19 cellular contexts compared by ENCODE assay signal in genomic region chr6:16396497-16397319, GRCh38.
"Had no signal": no experiment of that assay in that cellular context is flagged by ENCODE, and none has a peak within 500 bp of the region (broad histone marks: within the 10 kb centered on the region; RNA-seq: fewer than 3 reads in every experiment).

No MANE protein-coding gene starts in this region.

- H3K36me3 Mint-ChIP-seq: WTC11 had no signal

- H3K27me3 Mint-ChIP-seq: memory B cell; naive thymus-derived CD8-positive, alpha-beta T cell; T-helper 17 cell had no signal

- ATAC-seq: body of pancreas; mucosa of descending colon; naive thymus-derived CD8-positive, alpha-beta T cell; T-helper 17 cell; WTC11 had no signal

- H3K9me3 Mint-ChIP-seq: memory B cell; naive thymus-derived CD8-positive, alpha-beta T cell had no signal

- H3K4me2 ChIP-seq: hepatocyte had no signal

- H3K27ac Mint-ChIP-seq: memory B cell; naive thymus-derived CD8-positive, alpha-beta T cell; T-helper 17 cell; WTC11 had no signal

- H3K4me3 Mint-ChIP-seq: memory B cell; naive thymus-derived CD8-positive, alpha-beta T cell; T-helper 17 cell; WTC11 had no signal

- DNase-seq: activated naive CD4-positive, alpha-beta T cell treated with anti-CD3 and anti-CD28 coated beads, Interleukin-2, amount 50 U/mL, for 16 hours; amniotic stem cell; body of pancreas; central memory CD4-positive, alpha-beta T cell; kidney; left ventricle myocardium inferior; mucosa of descending colon; naive thymus-derived CD8-positive, alpha-beta T cell; stimulated activated CD4-positive, alpha-beta T cell treated with anti-CD3 and anti-CD28 coated beads, Interleukin-4, amount 100 ng/mL, for 1 hour; stimulated activated naive CD4-positive, alpha-beta T cell; T-helper 17 cell; transverse colon had no signal

- H3K4me1 Mint-ChIP-seq: memory B cell, T-helper 17 cell, WTC11 had no signal

- H3K9me3 ChIP-seq: body of pancreas, esophagus muscularis mucosa, left ventricle myocardium inferior, mucosa of descending colon, neutrophil, transverse colon, vagina had no signal

- H3K27me3 ChIP-seq: body of pancreas, esophagus muscularis mucosa, hepatocyte, neutrophil, transverse colon, vagina had no signal

- H3K36me3 ChIP-seq: esophagus muscularis mucosa, left ventricle myocardium inferior, neutrophil, transverse colon, vagina had no signal

- H2AFZ ChIP-seq: hepatocyte had no signal

- H3K4me3 ChIP-seq: body of pancreas, coronary artery, esophagus muscularis mucosa, hepatocyte, left ventricle myocardium inferior, mucosa of descending colon, transverse colon, vagina had no signal

- H3K27ac ChIP-seq: body of pancreas, esophagus muscularis mucosa, hepatocyte, left ventricle myocardium inferior, neutrophil, transverse colon, vagina had no signal

- FAIRE-seq: kidney had no signal

- H3K79me2 ChIP-seq: hepatocyte had no signal
